In genomic region chr5:159022178-159022556, GRCh38 we compare ENCODE assay signal across 10 cellular contexts.
DNase-seq lines count a peak whose midpoint lies in the region; ATAC-seq and TF ChIP-seq lines count a peak whose summit lies in the region.
"Had no signal": no experiment of that assay in that cellular context is flagged by ENCODE, and none has a peak within 500 bp of the region (broad histone marks: within the 10 kb centered on the region; RNA-seq: fewer than 3 reads in every experiment).

No MANE protein-coding gene starts in this region.

- DNase-seq in EH (ENCODE audit: low read depth) (peak; percentile 87), SK-N-MC (ENCODE audit: low read depth, low spot score) (no peak), glomerular visceral epithelial cell (ENCODE audit: extremely low spot score) (peak; percentile 22), sigmoid colon (peak; percentile 75), NCI-H1048 (lab: John Stamatoyannopoulos, UW) (no peak), tibial nerve (ENCODE audit: low spot score in 2 of 2) (no peak), NCI-H510A treated with DMSO at 0.1 percent for 48 hours (lab: John Stamatoyannopoulos, UW) (no peak)
- DNase-seq: GDM1 had no signal

- intact Hi-C loops in sigmoid colon (cut with DNase I), result no loop called here

- H3K27ac ChIP-seq in SK-N-MC (peak overlapping the region; percentile 98), sigmoid colon (peak overlapping the region in 3 of 4 donors; percentile 6 to 61 (median 33)), tibial nerve (peak overlapping the region in 1 of 4 donors; percentile 8)

- 62 to 72% methylated on average over 9 of the region's 9 CpGs for WGBS in sigmoid colon, 2 donors
- WGBS in tibial nerve, 2 donors, result 44 to 50% methylated on average over 9 of the region's 9 CpGs

- H3K4me3 ChIP-seq in SK-N-MC (peak overlapping the region; percentile 71), sigmoid colon (no peak overlapping the region), tibial nerve (no peak overlapping the region)

- TF ChIP-seq POLR2A in sigmoid colon (IDR thresholded peaks at IDR 0.05), result no peak
- TF ChIP-seq POLR2A in tibial nerve (IDR thresholded peaks at IDR 0.05), result no peak

- TF ChIP-seq CTCF in sigmoid colon (IDR thresholded peaks at IDR 0.05) (no peak), tibial nerve (IDR thresholded peaks at IDR 0.05) (no peak)

- H3K9me3 ChIP-seq in SK-N-MC (ENCODE audit: low read depth, low read length), result no peaks in the 10 kb centered on the region
- no peaks in the 10 kb centered on the region for H3K9me3 ChIP-seq in sigmoid colon
- no peaks in the 10 kb centered on the region for H3K9me3 ChIP-seq in tibial nerve
- H3K9me3 ChIP-seq: breast epithelium had no signal

- H3K4me1 ChIP-seq in sigmoid colon (peaks cover 0 to 4% (median 0%) of the 10 kb centered on the region in 4 donors), tibial nerve (peaks cover 0 to 17% (median 2%) of the 10 kb centered on the region in 4 donors)

- TF ChIP-seq EP300 in sigmoid colon (IDR thresholded peaks at IDR 0.05) (no peak), tibial nerve (IDR thresholded peaks at IDR 0.05) (no peak)

- ATAC-seq in GM19463 (IDR thresholded peaks at IDR 0.05; ENCODE audit: unreplicated experiment), result no peak

- no peaks in the 10 kb centered on the region for H3K36me3 ChIP-seq in SK-N-MC (ENCODE audit: insufficient read depth, low read length)
- H3K36me3 ChIP-seq in sigmoid colon, result no peaks in the 10 kb centered on the region
- H3K36me3 ChIP-seq in tibial nerve, result no peaks in the 10 kb centered on the region
- H3K36me3 ChIP-seq: breast epithelium had no signal

- H3K27me3 ChIP-seq in sigmoid colon (no peaks in the 10 kb centered on the region), tibial nerve (no peaks in the 10 kb centered on the region)
- H3K27me3 ChIP-seq: breast epithelium had no signal

- peak overlapping the region; percentile 71 for H3K9ac ChIP-seq in SK-N-MC (ENCODE audit: insufficient read length)

Comparison
In these comparisons a context has a peak if more than half of its experiments do, and no peak if none do; other contexts are left out.
1. DNase-seq: peak in EH (single experiment), glomerular visceral epithelial cell (single experiment) and sigmoid colon (single experiment); none in SK-N-MC (single experiment), NCI-H1048 (single experiment), tibial nerve (0 of 2) and NCI-H510A treated with DMSO at 0.1 percent for 48 hours (single experiment).